8 cellular contexts compared by ENCODE assay signal in the genomic region with DNA sequence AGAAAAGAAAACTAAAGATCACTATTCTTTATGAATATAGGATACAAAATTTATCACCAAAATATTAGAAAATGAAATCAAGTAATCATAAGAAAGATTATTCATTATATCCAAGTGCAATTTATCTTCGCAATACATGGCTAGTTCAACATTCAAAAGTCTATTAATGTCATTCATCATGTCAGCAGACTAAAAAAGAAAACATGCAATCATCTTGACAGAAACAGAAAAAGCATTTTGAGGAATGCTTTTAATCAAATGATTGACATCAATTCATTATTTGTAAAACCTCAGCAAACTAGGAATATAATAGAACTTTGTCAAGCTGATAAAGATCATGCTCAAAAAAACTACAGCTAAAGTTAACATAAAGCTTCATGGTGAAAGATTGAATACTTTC.
"Had no signal": no experiment of that assay in that cellular context is flagged by ENCODE, and none has a peak within 500 bp of the region (broad histone marks: within the 10 kb centered on the region; RNA-seq: fewer than 3 reads in every experiment).

No MANE protein-coding gene starts in this region.

- ATAC-seq: GM23338, K562 had no signal

- FAIRE-seq: H1, H54, HTR-8/SVneo, K562 had no signal

- DNase-seq: H9, HCEC 1CT, IMR-90 had no signal

- H3K4me2 ChIP-seq: GM23338 had no signal

- H3K4me3 ChIP-seq: GM23338, K562 had no signal

- H2AFZ ChIP-seq: GM23338 had no signal
